24 cellular contexts compared by ENCODE assay signal in the genomic region with DNA sequence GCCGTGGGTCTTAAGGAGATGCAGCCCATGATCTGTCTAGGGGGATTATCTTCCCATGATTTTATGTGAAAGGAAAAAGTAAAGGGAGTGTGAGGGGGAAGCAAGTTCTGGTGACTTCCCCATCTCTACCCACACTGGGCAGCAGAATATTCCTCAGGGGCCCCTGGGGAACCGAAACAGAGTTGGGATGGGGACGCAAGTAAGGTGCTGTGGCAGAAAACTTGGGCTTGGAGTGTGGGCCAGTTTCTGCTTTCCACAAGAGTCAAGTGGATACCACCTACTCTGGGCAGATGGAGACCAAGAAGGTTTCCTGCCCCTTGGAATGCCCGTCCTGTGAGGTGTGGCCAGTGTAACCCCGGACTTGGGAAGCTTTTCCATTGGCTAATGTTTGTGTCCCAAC.
DNase-seq lines count a peak whose midpoint lies in the region; ATAC-seq and TF ChIP-seq lines count a peak whose summit lies in the region.
"Had no signal": no experiment of that assay in that cellular context is flagged by ENCODE, and none has a peak within 500 bp of the region (broad histone marks: within the 10 kb centered on the region; RNA-seq: fewer than 3 reads in every experiment).

No MANE protein-coding gene starts in this region.

- H3K27ac ChIP-seq in BLaER1 (peak overlapping the region; percentile 92), OCI-LY7 (ENCODE audit: low read depth, low read length, poor library complexity, severe bottlenecking) (peak overlapping the region; percentile 99), GM23248 (no peak overlapping the region)
- H3K27ac ChIP-seq: sigmoid colon had no signal

- H3K9me2 ChIP-seq in OCI-LY7 (ENCODE audit: insufficient read depth, low read length) (no peaks in the 10 kb centered on the region), GM23248 (ENCODE audit: insufficient read depth) (no peaks in the 10 kb centered on the region)

- H3K4me1 Mint-ChIP-seq in naive B cell = peaks cover 61 to 97% (median 76%) of the 10 kb centered on the region in 3 donors

- H3K36me3 ChIP-seq in BLaER1 = peaks cover 43% of the 10 kb centered on the region
- peaks cover 65% of the 10 kb centered on the region for H3K36me3 ChIP-seq in OCI-LY7 (ENCODE audit: insufficient read depth, low read length)
- 0 out of 2 replicates have a peak, but pooled peaks cover 4% of the 10 kb centered on the region for H3K36me3 ChIP-seq in GM23248 (ENCODE audit: low read depth)

- in situ Hi-C loops in GM23248 (cut with MboI) = loop anchor here (25.0 kb wide), 1 partner anchor 203 kb away; the partner anchor contains the start of gene MRTFA

- H3K4me2 ChIP-seq in BLaER1 (peak overlapping the region; percentile 96), OCI-LY7 (ENCODE audit: low read length) (peak overlapping the region; percentile 53), GM23248 (ENCODE audit: unreplicated experiment) (no peak overlapping the region)

- H3K27me3 ChIP-seq in BLaER1 = no peaks in the 10 kb centered on the region
- no peaks in the 10 kb centered on the region for H3K27me3 ChIP-seq in GM23248 (replicated peaks; ENCODE audit: insufficient read depth)
- H3K27me3 ChIP-seq: sigmoid colon, testis had no signal

- H3K9me3 ChIP-seq in BLaER1 (no peaks in the 10 kb centered on the region), OCI-LY7 (ENCODE audit: low read length) (peaks cover 5% of the 10 kb centered on the region; the same call in 1 of the 2 replicates), GM23248 (ENCODE audit: low read depth) (no peaks in the 10 kb centered on the region)
- H3K9me3 ChIP-seq: sigmoid colon, testis had no signal

- no TSS peak for BruUV-seq in OCI-LY7 (replicated peaks; lab: Mats Ljungman, UMichigan)

- H3K27me3 Mint-ChIP-seq in naive B cell = no peaks in the 10 kb centered on the region
- H3K27me3 Mint-ChIP-seq: activated naive CD8-positive, alpha-beta T cell treated with anti-CD3 and anti-CD28 coated beads, Interleukin-2, amount 10 ng/mL, durations not matched to agents 7 days and 5 days; effector memory CD8-positive, alpha-beta T cell; progenitor cell of endocrine pancreas had no signal

- POLR2A ChIA-PET in OCI-LY7 (lab: Charles Lee) = interaction anchor here (0.6 to 2.5 kb wide), 13 partner anchors 17 to 217 kb away, joined by 3 to 17 read pairs (median 4); no protein-coding TSS in a partner anchor

- TF ChIP-seq CTCF in GM12865 (IDR thresholded peaks at IDR 0.05; ENCODE audit: insufficient read depth, low read depth, low read length, missing control alignments) (no peak), OCI-LY7 (conservative IDR thresholded peaks at IDR 0.05; ENCODE audit: low read length) (no peak)

- peak overlapping the region in 3 of 6 donors; percentile 83 to 97 (median 93) for H3K27ac Mint-ChIP-seq in naive B cell
- H3K27ac Mint-ChIP-seq: activated naive CD8-positive, alpha-beta T cell treated with anti-CD3 and anti-CD28 coated beads, Interleukin-2, amount 10 ng/mL, durations not matched to agents 7 days and 5 days had no signal

- H3K4me3 Mint-ChIP-seq in naive B cell = peak overlapping the region; percentile 50 to 93 (median 79)
- H3K4me3 Mint-ChIP-seq: activated naive CD8-positive, alpha-beta T cell treated with anti-CD3 and anti-CD28 coated beads, Interleukin-2, amount 10 ng/mL, durations not matched to agents 7 days and 5 days; CD8-positive, alpha-beta T cell; effector memory CD8-positive, alpha-beta T cell; neural crest cell had no signal

- peaks cover 3 to 10% of the 10 kb centered on the region in 2 donors for H3K36me3 Mint-ChIP-seq in naive B cell

- 85 to 89% methylated on average over 5 of the region's 5 CpGs for WGBS in GM23248 (ENCODE audit: low coverage in 1 of 2, low lambda C conversion rate in 2 of 2, missing lambda C conversion rate in 2 of 2), 2 experiments

- H3K9me3 Mint-ChIP-seq in naive B cell = no peaks in the 10 kb centered on the region
- H3K9me3 Mint-ChIP-seq: activated naive CD8-positive, alpha-beta T cell treated with anti-CD3 and anti-CD28 coated beads, Interleukin-2, amount 10 ng/mL, durations not matched to agents 7 days and 5 days; CD8-positive, alpha-beta T cell; effector memory CD8-positive, alpha-beta T cell; neural crest cell had no signal

- intact Hi-C loops in OCI-LY7 (cut with micrococcal nuclease; ENCODE audit: unreplicated experiment) = no loop called here

- no peaks in the 10 kb centered on the region for H4K20me1 ChIP-seq in BLaER1
- H4K20me1 ChIP-seq in OCI-LY7 (ENCODE audit: insufficient read depth, low read length) = no peaks in the 10 kb centered on the region
- no peaks in the 10 kb centered on the region for H4K20me1 ChIP-seq in GM23248 (ENCODE audit: insufficient read depth)

- no peak for DNase-seq in GM12865 (ENCODE audit: low read depth)
- no peak for DNase-seq in OCI-LY7 (ENCODE audit: low spot score)
- DNase-seq in naive B cell = no peak
- DNase-seq in NCI-H1105 (lab: John Stamatoyannopoulos, UW) = no peak
- DNase-seq in GM23248 = no peak
- DNase-seq: activated CD8-positive, alpha-beta memory T cell treated with anti-CD3 and anti-CD28 coated beads for 24 hours; activated naive CD8-positive, alpha-beta T cell treated with anti-CD3 and anti-CD28 coated beads, Interleukin-2, amount 10 ng/mL, durations not matched to agents 7 days and 5 days; activated T-cell treated with anti-CD3 and anti-CD28 coated beads, Interleukin-2, amount 50 U/mL, for 48 hours; CD8-positive, alpha-beta T cell; effector memory CD8-positive, alpha-beta T cell; GF-D8; hypothalamus; NCI-H1694; NCI-H2171 treated with DMSO at 0.1 percent for 48 hours; NCI-H526 treated with DMSO at 0.1 percent for 48 hours; sigmoid colon; testis had no signal

- CTCF ChIA-PET in OCI-LY7 (lab: Charles Lee; ENCODE audit: unreplicated experiment) = interaction anchor here (1.8 kb wide), 1 partner anchor 16 kb away, joined by 6 read pairs; no protein-coding TSS in a partner anchor

- H3K9ac ChIP-seq in BLaER1 = peak overlapping the region; percentile 79
- no peak overlapping the region for H3K9ac ChIP-seq in GM23248

- peak overlapping the region; percentile 56; the same call in 1 of the 2 replicates for H3K4me3 ChIP-seq in BLaER1
- peak overlapping the region; percentile 43; the same call in 1 of the 2 replicates for H3K4me3 ChIP-seq in GM12865 (ENCODE audit: low read depth, low read length)
- peak overlapping the region; percentile 64 for H3K4me3 ChIP-seq in OCI-LY7 (ENCODE audit: low read depth, low read length, poor library complexity, severe bottlenecking)
- no peak overlapping the region for H3K4me3 ChIP-seq in GM23248
- H3K4me3 ChIP-seq: sigmoid colon, testis had no signal

- H3K4me1 ChIP-seq in BLaER1 (peaks cover 95% of the 10 kb centered on the region), OCI-LY7 (ENCODE audit: insufficient read depth, low read length, poor library complexity, severe bottlenecking) (peaks cover 77% of the 10 kb centered on the region), GM23248 (ENCODE audit: insufficient read depth) (peaks cover 22% of the 10 kb centered on the region)

- peaks cover 19% of the 10 kb centered on the region; the same call in 1 of the 2 replicates for H3F3A ChIP-seq in GM23248 (ENCODE audit: insufficient read depth)

- H2AFZ ChIP-seq in OCI-LY7 (ENCODE audit: low read length) (no peak overlapping the region), GM23248 (no peak overlapping the region)

- no peak for ATAC-seq in naive B cell (ENCODE audit: low read depth in 2 of 2)
- ATAC-seq in GM19328 (IDR thresholded peaks at IDR 0.05; ENCODE audit: unreplicated experiment) = no peak
- no peak for ATAC-seq in HG03460 (IDR thresholded peaks at IDR 0.05; ENCODE audit: unreplicated experiment)
- ATAC-seq: CD8-positive, alpha-beta T cell; effector memory CD8-positive, alpha-beta T cell; esophagus mucosa; HepG2 had no signal

- H3K79me2 ChIP-seq in OCI-LY7 (ENCODE audit: insufficient read depth, low read depth, low read length) = peaks cover 47% of the 10 kb centered on the region
- peaks cover 89% of the 10 kb centered on the region for H3K79me2 ChIP-seq in GM23248 (ENCODE audit: insufficient read depth)
